Comparison of ENCODE assay signal across 1 cellular context in the genomic region with DNA sequence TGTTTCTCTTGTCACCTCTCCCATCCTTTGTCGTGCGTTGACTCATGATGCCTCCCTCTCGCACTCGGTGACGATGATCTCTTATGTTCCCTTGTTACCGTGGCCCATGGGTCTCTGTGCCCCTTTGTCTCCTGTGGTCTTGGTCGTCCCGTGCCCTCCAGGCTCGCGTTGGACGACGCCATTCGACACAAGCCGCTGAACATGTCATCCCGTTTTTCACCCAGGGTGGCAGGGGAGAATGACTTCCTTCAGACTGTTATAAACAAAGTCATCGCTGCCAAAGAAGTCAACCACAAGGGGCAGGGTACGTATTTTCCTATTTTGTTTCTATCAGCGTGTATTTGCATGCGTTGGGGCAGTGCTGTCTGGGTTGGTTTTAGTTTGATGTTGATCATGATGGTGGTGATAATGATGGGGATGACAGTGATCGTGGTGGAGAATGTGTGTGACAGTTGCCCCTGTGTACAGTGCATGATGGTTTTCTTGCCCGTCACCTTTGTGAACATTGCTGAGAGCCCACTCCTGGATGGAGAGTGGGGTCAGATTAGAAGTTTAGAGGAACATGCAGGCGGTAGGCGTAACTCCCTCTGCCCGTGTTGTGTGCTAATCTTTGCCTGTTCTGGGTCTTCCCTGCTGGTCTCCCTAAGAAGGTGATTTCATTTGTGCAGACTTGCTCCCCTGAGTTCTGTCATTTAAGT.
TF ChIP-seq lines count a peak whose summit lies in the region.

No MANE protein-coding gene starts in this region.

TF ChIP-seq in GM23338, 12 proteins besides CTCF, POLR2A, EP300 and RAD21 (continued from another document):
- TF ChIP-seq, protein P1, sequence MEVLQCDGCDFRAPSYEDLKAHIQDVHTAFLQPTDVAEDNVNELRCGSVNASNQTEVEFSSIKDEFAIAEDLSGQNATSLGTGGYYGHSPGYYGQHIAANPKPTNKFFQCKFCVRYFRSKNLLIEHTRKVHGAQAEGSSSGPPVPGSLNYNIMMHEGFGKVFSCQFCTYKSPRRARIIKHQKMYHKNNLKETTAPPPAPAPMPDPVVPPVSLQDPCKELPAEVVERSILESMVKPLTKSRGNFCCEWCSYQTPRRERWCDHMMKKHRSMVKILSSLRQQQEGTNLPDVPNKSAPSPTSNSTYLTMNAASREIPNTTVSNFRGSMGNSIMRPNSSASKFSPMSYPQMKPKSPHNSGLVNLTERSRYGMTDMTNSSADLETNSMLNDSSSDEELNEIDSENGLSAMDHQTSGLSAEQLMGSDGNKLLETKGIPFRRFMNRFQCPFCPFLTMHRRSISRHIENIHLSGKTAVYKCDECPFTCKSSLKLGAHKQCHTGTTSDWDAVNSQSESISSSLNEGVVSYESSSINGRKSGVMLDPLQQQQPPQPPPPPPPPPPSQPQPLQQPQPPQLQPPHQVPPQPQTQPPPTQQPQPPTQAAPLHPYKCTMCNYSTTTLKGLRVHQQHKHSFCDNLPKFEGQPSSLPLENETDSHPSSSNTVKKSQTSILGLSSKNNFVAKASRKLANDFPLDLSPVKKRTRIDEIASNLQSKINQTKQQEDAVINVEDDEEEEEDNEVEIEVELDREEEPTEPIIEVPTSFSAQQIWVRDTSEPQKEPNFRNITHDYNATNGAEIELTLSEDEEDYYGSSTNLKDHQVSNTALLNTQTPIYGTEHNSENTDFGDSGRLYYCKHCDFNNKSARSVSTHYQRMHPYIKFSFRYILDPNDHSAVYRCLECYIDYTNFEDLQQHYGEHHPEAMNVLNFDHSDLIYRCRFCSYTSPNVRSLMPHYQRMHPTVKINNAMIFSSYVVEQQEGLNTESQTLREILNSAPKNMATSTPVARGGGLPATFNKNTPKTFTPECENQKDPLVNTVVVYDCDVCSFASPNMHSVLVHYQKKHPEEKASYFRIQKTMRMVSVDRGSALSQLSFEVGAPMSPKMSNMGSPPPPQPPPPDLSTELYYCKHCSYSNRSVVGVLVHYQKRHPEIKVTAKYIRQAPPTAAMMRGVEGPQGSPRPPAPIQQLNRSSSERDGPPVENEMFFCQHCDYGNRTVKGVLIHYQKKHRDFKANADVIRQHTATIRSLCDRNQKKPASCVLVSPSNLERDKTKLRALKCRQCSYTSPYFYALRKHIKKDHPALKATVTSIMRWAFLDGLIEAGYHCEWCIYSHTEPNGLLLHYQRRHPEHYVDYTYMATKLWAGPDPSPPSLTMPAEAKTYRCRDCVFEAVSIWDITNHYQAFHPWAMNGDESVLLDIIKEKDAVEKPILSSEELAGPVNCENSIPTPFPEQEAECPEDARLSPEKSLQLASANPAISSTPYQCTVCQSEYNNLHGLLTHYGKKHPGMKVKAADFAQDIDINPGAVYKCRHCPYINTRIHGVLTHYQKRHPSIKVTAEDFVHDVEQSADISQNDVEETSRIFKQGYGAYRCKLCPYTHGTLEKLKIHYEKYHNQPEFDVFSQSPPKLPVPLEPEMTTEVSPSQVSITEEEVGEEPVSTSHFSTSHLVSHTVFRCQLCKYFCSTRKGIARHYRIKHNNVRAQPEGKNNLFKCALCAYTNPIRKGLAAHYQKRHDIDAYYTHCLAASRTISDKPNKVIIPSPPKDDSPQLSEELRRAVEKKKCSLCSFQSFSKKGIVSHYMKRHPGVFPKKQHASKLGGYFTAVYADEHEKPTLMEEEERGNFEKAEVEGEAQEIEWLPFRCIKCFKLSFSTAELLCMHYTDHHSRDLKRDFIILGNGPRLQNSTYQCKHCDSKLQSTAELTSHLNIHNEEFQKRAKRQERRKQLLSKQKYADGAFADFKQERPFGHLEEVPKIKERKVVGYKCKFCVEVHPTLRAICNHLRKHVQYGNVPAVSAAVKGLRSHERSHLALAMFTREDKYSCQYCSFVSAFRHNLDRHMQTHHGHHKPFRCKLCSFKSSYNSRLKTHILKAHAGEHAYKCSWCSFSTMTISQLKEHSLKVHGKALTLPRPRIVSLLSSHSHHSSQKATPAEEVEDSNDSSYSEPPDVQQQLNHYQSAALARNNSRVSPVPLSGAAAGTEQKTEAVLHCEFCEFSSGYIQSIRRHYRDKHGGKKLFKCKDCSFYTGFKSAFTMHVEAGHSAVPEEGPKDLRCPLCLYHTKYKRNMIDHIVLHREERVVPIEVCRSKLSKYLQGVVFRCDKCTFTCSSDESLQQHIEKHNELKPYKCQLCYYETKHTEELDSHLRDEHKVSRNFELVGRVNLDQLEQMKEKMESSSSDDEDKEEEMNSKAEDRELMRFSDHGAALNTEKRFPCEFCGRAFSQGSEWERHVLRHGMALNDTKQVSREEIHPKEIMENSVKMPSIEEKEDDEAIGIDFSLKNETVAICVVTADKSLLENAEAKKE (CRISPR knock-in tag; IDR thresholded peaks at IDR 0.05): no peak
- TF ChIP-seq EZH2phosphoT487 (IDR thresholded peaks at IDR 0.05; ENCODE audit: unreplicated experiment) (no peak), POLR2AphosphoS5 (IDR thresholded peaks at IDR 0.05; ENCODE audit: low read depth) (no peak), ZNF114 (CRISPR knock-in tag; IDR thresholded peaks at IDR 0.05) (no peak), CREB1 (CRISPR knock-in tag; IDR thresholded peaks at IDR 0.05; ENCODE audit: low read depth) (no peak), STAT1 (IDR thresholded peaks at IDR 0.05; ENCODE audit: unreplicated experiment) (no peak), ZNF331 (CRISPR knock-in tag; IDR thresholded peaks at IDR 0.05; ENCODE audit: low read depth) (no peak), NANOG (IDR thresholded peaks at IDR 0.05; ENCODE audit: borderline replicate concordance) (no peak), JUNB (IDR thresholded peaks at IDR 0.05; ENCODE audit: unreplicated experiment) (no peak)
- TF ChIP-seq, protein P2, sequence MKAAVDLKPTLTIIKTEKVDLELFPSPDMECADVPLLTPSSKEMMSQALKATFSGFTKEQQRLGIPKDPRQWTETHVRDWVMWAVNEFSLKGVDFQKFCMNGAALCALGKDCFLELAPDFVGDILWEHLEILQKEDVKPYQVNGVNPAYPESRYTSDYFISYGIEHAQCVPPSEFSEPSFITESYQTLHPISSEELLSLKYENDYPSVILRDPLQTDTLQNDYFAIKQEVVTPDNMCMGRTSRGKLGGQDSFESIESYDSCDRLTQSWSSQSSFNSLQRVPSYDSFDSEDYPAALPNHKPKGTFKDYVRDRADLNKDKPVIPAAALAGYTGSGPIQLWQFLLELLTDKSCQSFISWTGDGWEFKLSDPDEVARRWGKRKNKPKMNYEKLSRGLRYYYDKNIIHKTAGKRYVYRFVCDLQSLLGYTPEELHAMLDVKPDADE (IDR thresholded peaks at IDR 0.05): no peak
- TF ChIP-seq, protein P3, sequence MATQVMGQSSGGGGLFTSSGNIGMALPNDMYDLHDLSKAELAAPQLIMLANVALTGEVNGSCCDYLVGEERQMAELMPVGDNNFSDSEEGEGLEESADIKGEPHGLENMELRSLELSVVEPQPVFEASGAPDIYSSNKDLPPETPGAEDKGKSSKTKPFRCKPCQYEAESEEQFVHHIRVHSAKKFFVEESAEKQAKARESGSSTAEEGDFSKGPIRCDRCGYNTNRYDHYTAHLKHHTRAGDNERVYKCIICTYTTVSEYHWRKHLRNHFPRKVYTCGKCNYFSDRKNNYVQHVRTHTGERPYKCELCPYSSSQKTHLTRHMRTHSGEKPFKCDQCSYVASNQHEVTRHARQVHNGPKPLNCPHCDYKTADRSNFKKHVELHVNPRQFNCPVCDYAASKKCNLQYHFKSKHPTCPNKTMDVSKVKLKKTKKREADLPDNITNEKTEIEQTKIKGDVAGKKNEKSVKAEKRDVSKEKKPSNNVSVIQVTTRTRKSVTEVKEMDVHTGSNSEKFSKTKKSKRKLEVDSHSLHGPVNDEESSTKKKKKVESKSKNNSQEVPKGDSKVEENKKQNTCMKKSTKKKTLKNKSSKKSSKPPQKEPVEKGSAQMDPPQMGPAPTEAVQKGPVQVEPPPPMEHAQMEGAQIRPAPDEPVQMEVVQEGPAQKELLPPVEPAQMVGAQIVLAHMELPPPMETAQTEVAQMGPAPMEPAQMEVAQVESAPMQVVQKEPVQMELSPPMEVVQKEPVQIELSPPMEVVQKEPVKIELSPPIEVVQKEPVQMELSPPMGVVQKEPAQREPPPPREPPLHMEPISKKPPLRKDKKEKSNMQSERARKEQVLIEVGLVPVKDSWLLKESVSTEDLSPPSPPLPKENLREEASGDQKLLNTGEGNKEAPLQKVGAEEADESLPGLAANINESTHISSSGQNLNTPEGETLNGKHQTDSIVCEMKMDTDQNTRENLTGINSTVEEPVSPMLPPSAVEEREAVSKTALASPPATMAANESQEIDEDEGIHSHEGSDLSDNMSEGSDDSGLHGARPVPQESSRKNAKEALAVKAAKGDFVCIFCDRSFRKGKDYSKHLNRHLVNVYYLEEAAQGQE (IDR thresholded peaks at IDR 0.05; ENCODE audit: unreplicated experiment): no peak
